ENCODE assay signal across 8 cellular contexts in the genomic region with DNA sequence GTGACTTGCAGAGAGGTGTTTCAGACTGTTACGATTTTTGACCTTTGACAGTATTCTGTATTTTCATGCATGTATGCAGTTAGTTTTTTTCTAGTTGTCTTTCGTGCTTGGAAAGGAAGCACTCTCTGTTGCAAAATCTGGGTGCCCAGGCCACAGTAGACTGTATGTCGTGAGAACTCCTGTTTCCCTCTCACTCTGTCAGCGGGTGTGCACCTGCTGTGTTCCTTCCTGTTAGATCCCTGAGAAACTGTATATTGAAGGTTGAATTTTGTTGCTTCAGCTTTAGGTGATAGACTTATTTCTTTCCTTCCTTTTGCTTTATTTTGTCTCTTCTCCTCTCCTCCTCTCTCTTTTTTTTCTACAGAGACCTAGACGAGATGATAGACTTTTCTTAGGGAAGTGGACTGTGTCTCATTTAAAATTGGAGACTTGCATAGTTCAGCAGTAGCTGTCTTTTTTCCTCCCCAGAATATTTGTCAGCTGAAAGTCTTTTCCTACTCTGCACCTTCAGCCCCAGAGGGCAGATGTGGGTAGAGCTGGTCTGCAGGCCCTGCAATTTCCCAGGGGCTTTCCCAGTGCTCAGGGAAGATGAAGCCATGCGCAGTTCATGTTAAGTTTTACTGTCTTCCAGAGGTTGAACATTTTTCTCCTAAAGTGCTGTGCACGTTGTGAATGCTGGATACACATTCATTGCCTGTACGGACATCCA. TPM values are rescaled to one million over a fixed set of nuclear protein-coding genes. Genes with fewer than 3 reads are reported as not detected.
DNase-seq lines count a peak whose midpoint lies in the region; ATAC-seq and TF ChIP-seq lines count a peak whose summit lies in the region.

No MANE protein-coding gene starts in this region.

- no peak for ATAC-seq in activated CD4-positive, CD25-positive, alpha-beta regulatory T cell treated with anti-CD3 and anti-CD28 coated beads, Interleukin-2, amount 50 U/mL, for 24 hours
- ATAC-seq in RWPE2 (ENCODE audit: low read depth) (0 out of 3 replicates have a peak, but pooled peaks have one; percentile 9), right lobe of liver (peak; percentile 9 to 30 (median 28)), GM18867 (IDR thresholded peaks at IDR 0.05; ENCODE audit: unreplicated experiment) (no peak)
- peak; percentile 3 for ATAC-seq in stimulated activated naive CD8-positive, alpha-beta T cell treated with anti-CD3 and anti-CD28 coated beads, Interleukin-15, amount 100 ng/mL, for 72 hours

- intact Hi-C loops in breast epithelium (cut with DNase I; ENCODE audit: low total_unique reads): no loop called here
- intact Hi-C loops in right lobe of liver (cut with DNase I): no loop called here

- H3K4me1 ChIP-seq in RWPE2 (ENCODE audit: insufficient read depth, poor library complexity, severe bottlenecking) (peaks cover 10% of the 10 kb centered on the region), breast epithelium (peaks cover 0 to 20% of the 10 kb centered on the region in 2 donors), right lobe of liver (peaks cover 0 to 42% (median 8%) of the 10 kb centered on the region in 4 donors)

- H3K27me3 Mint-ChIP-seq in stimulated activated naive CD8-positive, alpha-beta T cell treated with anti-CD3 and anti-CD28 coated beads, Interleukin-15, amount 100 ng/mL, for 72 hours: no peaks in the 10 kb centered on the region

- H3K4me3 ChIP-seq in RWPE2 (ENCODE audit: severe bottlenecking) (peak overlapping the region; percentile 90), breast epithelium (peak overlapping the region; percentile 93 to 98 (median 95)), right lobe of liver (peak overlapping the region; percentile 78 to 98 (median 98))

- no peaks in the 10 kb centered on the region for H3K9me3 Mint-ChIP-seq in stimulated activated naive CD8-positive, alpha-beta T cell treated with anti-CD3 and anti-CD28 coated beads, Interleukin-15, amount 100 ng/mL, for 72 hours

- H3K27ac ChIP-seq in RWPE2 (ENCODE audit: poor library complexity, severe bottlenecking) (peak overlapping the region; percentile 77), breast epithelium (peak overlapping the region; percentile 95 to 97), right lobe of liver (peak overlapping the region; percentile 72 to 93 (median 87))

- peak overlapping the region; percentile 81 to 86 for H3K27ac Mint-ChIP-seq in stimulated activated naive CD8-positive, alpha-beta T cell treated with anti-CD3 and anti-CD28 coated beads, Interleukin-15, amount 100 ng/mL, for 72 hours

- 6% methylated on average over 8 of the region's 8 CpGs for WGBS in right lobe of liver (ENCODE audit: insufficient coverage, low coverage, low lambda C conversion rate, missing lambda C conversion rate)

- no peaks in the 10 kb centered on the region for H3K27me3 ChIP-seq in RWPE2 (ENCODE audit: insufficient read depth, poor library complexity, severe bottlenecking)
- H3K27me3 ChIP-seq in breast epithelium: no peaks in the 10 kb centered on the region
- no peaks in the 10 kb centered on the region for H3K27me3 ChIP-seq in right lobe of liver

- peak overlapping the region; percentile 87 to 91 for H3K4me3 Mint-ChIP-seq in stimulated activated naive CD8-positive, alpha-beta T cell treated with anti-CD3 and anti-CD28 coated beads, Interleukin-15, amount 100 ng/mL, for 72 hours

- peaks cover 63% of the 10 kb centered on the region for H3K4me1 Mint-ChIP-seq in stimulated activated naive CD8-positive, alpha-beta T cell treated with anti-CD3 and anti-CD28 coated beads, Interleukin-15, amount 100 ng/mL, for 72 hours

- TF ChIP-seq CTCF in RWPE2 (IDR thresholded peaks at IDR 0.05; ENCODE audit: poor library complexity, severe bottlenecking): no peak
- TF ChIP-seq CTCF in breast epithelium (IDR thresholded peaks at IDR 0.05): no peak
- TF ChIP-seq CTCF in right lobe of liver (IDR thresholded peaks at IDR 0.05): no peak

- H3K36me3 ChIP-seq in RWPE2 (ENCODE audit: low read depth) (peaks cover 5% of the 10 kb centered on the region; the same call in 1 of the 2 replicates), breast epithelium (no peaks in the 10 kb centered on the region), right lobe of liver (no peaks in the 10 kb centered on the region)

- TF ChIP-seq POLR2A in breast epithelium (IDR thresholded peaks at IDR 0.05): no peak
- TF ChIP-seq POLR2A in right lobe of liver (IDR thresholded peaks at IDR 0.05): no peak

- H3K9me3 ChIP-seq in RWPE2 (ENCODE audit: severe bottlenecking) (no peaks in the 10 kb centered on the region), breast epithelium (no peaks in the 10 kb centered on the region), right lobe of liver (no peaks in the 10 kb centered on the region)

- DNase-seq in activated CD4-positive, CD25-positive, alpha-beta regulatory T cell treated with anti-CD3 and anti-CD28 coated beads, Interleukin-2, amount 50 U/mL, for 72 hours: peak; percentile 35
- no peak for DNase-seq in RWPE2 (ENCODE audit: low spot score)
- no peak for DNase-seq in breast epithelium (ENCODE audit: low spot score in 2 of 2)
- DNase-seq in right lobe of liver: no peak
- DNase-seq in stimulated activated naive CD8-positive, alpha-beta T cell treated with anti-CD3 and anti-CD28 coated beads, Interleukin-15, amount 100 ng/mL, for 72 hours: peak in 1 of 2 donors; percentile 45
- no peak for DNase-seq in NK-92 (lab: John Stamatoyannopoulos, UW; ENCODE audit: unreplicated experiment)

RNA-seq across cellular contexts. Expression of gene TRAPPC10, which starts 1.4 kb away (rescaled TPM):
- total RNA-seq in breast epithelium: 10 to 100 TPM; 27.4 to 35.0 (median 31.1) TPM
- total RNA-seq in right lobe of liver: 10 to 100 TPM; 15.4 to 25.6 (median 18.4) TPM

Comparison
In these comparisons a context has a peak if more than half of its experiments do, and no peak if none do; other contexts are left out.
1. ATAC-seq: peak in RWPE2 (single experiment), right lobe of liver (4 of 4) and stimulated activated naive CD8-positive, alpha-beta T cell treated with anti-CD3 and anti-CD28 coated beads, Interleukin-15, amount 100 ng/mL, for 72 hours (single experiment); none in activated CD4-positive, CD25-positive, alpha-beta regulatory T cell treated with anti-CD3 and anti-CD28 coated beads, Interleukin-2, amount 50 U/mL, for 24 hours (0 of 2) and GM18867 (single experiment).
2. Peak in every context shown above with its lines, with median percentiles within 50 percentile points of each other: H3K27ac ChIP-seq and H3K4me3 ChIP-seq.